8 cellular contexts compared by ENCODE assay signal in the genomic region with DNA sequence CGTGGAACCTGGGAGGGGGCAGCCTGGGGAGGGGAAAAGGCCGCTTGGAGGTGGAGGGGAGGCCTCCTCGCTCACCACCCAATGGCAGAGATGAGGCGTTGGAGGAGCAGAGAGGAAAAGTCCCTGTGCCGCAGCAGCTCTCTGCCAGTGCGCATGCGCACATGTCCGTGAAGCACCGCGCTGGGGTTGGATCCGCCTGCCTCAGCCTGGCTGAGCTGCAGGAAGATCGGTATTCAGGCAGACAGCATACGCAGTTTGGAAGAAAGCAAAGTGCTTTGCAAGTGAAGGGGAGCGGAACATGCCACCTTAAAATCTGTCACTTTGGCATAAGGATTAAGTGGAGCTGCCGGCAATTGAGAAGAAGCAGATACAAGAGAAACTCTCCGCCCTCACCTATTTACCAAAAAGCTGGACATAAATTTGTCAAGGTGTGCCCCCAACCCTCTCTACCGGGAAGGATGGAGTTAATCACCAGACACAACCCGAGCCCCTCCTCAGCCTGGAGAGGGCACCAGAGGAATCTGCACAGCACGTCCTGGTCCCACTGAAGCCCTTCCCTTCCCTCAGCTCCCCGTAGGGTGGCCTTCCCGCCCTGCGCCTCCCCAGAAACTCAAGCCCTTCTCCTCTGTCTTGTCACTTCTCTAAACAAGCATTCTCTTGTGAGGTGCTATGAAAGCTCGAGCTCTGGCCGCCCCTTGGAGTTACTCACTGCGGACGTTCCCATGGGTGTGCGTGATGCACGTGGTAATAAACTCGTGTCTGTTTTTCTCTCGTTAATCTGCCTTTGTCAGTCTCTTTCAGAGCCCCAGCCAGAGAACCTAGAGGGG. TPM values are rescaled to one million over a fixed set of nuclear protein-coding genes. Genes with fewer than 3 reads are reported as not detected.
A peak's percentile ranks its signal among the peaks of the same experiment; 100 is the strongest.
DNase-seq lines count a peak whose midpoint lies in the region; ATAC-seq, FAIRE-seq and TF ChIP-seq lines count a peak whose summit lies in the region.

No MANE protein-coding gene starts in this region.

- H3K4me3 ChIP-seq in GM23248 (peak overlapping the region; percentile 72), K562 (no peak overlapping the region), rectal smooth muscle tissue (ENCODE audit: low read length) (peak overlapping the region; percentile 69), urinary bladder (ENCODE audit: low read depth, low read length) (peak overlapping the region; percentile 1)

- 0 out of 2 replicates have a peak, but pooled peaks cover 4% of the 10 kb centered on the region for H3K4me1 ChIP-seq in GM23248 (ENCODE audit: insufficient read depth)
- peaks cover 0 to 4% of the 10 kb centered on the region in 2 experiments; a peak in 2 of 5 replicates for H3K4me1 ChIP-seq in K562 (replicated peaks in 1 of 2; ENCODE audit: control insufficient read depth in 2 of 2, insufficient read depth in 2 of 2, low read length in 2 of 2)
- H3K4me1 ChIP-seq in rectal smooth muscle tissue (ENCODE audit: control insufficient read depth, insufficient read depth, low read length) = peaks cover 2% of the 10 kb centered on the region
- H3K4me1 ChIP-seq in urinary bladder (ENCODE audit: insufficient read depth) = no peaks in the 10 kb centered on the region

- H3K9me1 ChIP-seq in K562 (ENCODE audit: control insufficient read depth, insufficient read depth, low read length) = no peaks in the 10 kb centered on the region

- H2AFZ ChIP-seq in GM23248 (peak overlapping the region; percentile 88), K562 (ENCODE audit: low read depth, low read length) (peak overlapping the region; percentile 52)

- WGBS in GM23248 (ENCODE audit: low coverage in 1 of 2, low lambda C conversion rate in 2 of 2, missing lambda C conversion rate in 2 of 2), 2 experiments = 2 to 3% methylated on average over 29 to 30 of the region's 30 CpGs
- 16% methylated on average over 30 of the region's 30 CpGs for WGBS in K562 (ENCODE audit: insufficient coverage, low coverage, missing lambda C conversion rate)
- 2% methylated on average over 30 of the region's 30 CpGs for WGBS in urinary bladder

- no peaks in the 10 kb centered on the region for H3K9me3 ChIP-seq in GM23248 (ENCODE audit: low read depth)
- no peaks in the 10 kb centered on the region for H3K9me3 ChIP-seq in K562 (replicated peaks; ENCODE audit: control insufficient read depth, insufficient read depth, low read depth, low read length)

- TF ChIP-seq EP300 in K562 (IDR thresholded peaks at IDR 0.05; ENCODE audit: low read length) = no peak

- no peaks in the 10 kb centered on the region for H4K20me1 ChIP-seq in GM23248 (ENCODE audit: insufficient read depth)
- peaks cover 7% of the 10 kb centered on the region; the same call in 1 of the 2 replicates for H4K20me1 ChIP-seq in K562 (replicated peaks; ENCODE audit: control insufficient read depth, insufficient read depth, low read length)

- in situ Hi-C loops in Caki2 (cut with HindIII; ENCODE audit: low pct_unique_long_range_greater_than_20kb, low sequenced_read_pairs) = no loop called here
- in situ Hi-C loops in GM23248 (cut with MboI) = no loop called here
- in situ Hi-C loops in K562 (cut with MboI) = no loop called here

- POLR2A ChIA-PET in K562 (lab: Yijun Ruan, JAX) = interaction anchor here (0.7 to 0.8 kb wide), 2 partner anchors 10 to 62 kb away, joined by 3 to 5 read pairs; no protein-coding TSS in a partner anchor

- intact Hi-C loops in K562 (cut with micrococcal nuclease) = loop anchor here (2.0 to 5.0 kb wide), 2 partner anchors 46 to 98 kb away; partner anchors contain the start of gene DEPP1

- peak; percentile 49 for FAIRE-seq in K562 (lab: Jason Lieb, UNC)

- H3K27ac ChIP-seq in GM23248 (no peak overlapping the region), K562 (ENCODE audit: extremely low read depth, low read depth, low read length) (no peak overlapping the region; the same call in 2 of the 3 replicates), rectal smooth muscle tissue (ENCODE audit: low read depth, low read length) (peak overlapping the region; percentile 66), urinary bladder (ENCODE audit: low read depth) (peak overlapping the region; percentile 41)

- no peak for TF ChIP-seq POLR2A in K562 (conservative IDR thresholded peaks at IDR 0.05)

- no peaks in the 10 kb centered on the region for H3K9me2 ChIP-seq in GM23248 (ENCODE audit: insufficient read depth)

- peak overlapping the region; percentile 87 for H3K4me2 ChIP-seq in GM23248 (ENCODE audit: unreplicated experiment)
- H3K4me2 ChIP-seq in K562 (ENCODE audit: insufficient read depth, low read length) = peak overlapping the region; percentile 24; the same call in 1 of the 2 replicates

- BruUV-seq in K562 (replicated peaks; lab: Mats Ljungman, UMichigan) = no TSS peak

- peak in 2 of 3 experiments; percentile 20 to 32; a peak in 2 of 6 replicates for TF ChIP-seq CTCF in K562 (IDR thresholded peaks at IDR 0.05 in 2 of 3, conservative IDR thresholded peaks at IDR 0.05 in 1 of 3; ENCODE audit: insufficient read depth in 2 of 3, low read depth in 1 of 3, low read length in 3 of 3)

- peak; percentile 74 for ATAC-seq in K562

- CTCF ChIA-PET in K562 (lab: Yijun Ruan, JAX; ENCODE audit: low intra/inter-chr PET ratio) = no interaction called here

- DNase-seq in Caki2 (ENCODE audit: low read depth) (peak; percentile 57), GM23248 (peak; percentile 94), NCI-H1105 treated with DMSO at 0.1 percent for 48 hours (lab: John Stamatoyannopoulos, UW) (peak; percentile 65), UCSD-AML1 (lab: John Stamatoyannopoulos, UW; ENCODE audit: unreplicated experiment) (peak; percentile 64), K562 (ENCODE audit: extremely low read depth in 1 of 4, low spot score in 3 of 4) (peak; percentile 51 to 73 (median 68)), iPS DF 19.7 (ENCODE audit: low read depth, low spot score) (peak; percentile 80)

- H3K27me3 ChIP-seq in GM23248 (replicated peaks; ENCODE audit: insufficient read depth) = no peaks in the 10 kb centered on the region
- H3K27me3 ChIP-seq in K562 (ENCODE audit: control insufficient read depth in 2 of 2, insufficient read depth in 2 of 2, low read length in 2 of 2) = peaks cover 30 to 74% of the 10 kb centered on the region in 2 experiments
- no peaks in the 10 kb centered on the region for H3K27me3 ChIP-seq in rectal smooth muscle tissue (ENCODE audit: control insufficient read depth, insufficient read depth, low read length)

- TF ChIP-seq RAD21 in K562 (CRISPR knock-in tag; conservative IDR thresholded peaks at IDR 0.05 in 1 of 2, IDR thresholded peaks at IDR 0.05 in 1 of 2) = peak; percentile 31 to 47; a peak in 3 of 4 replicates

- no peaks in the 10 kb centered on the region for H3K36me3 ChIP-seq in GM23248 (ENCODE audit: low read depth)
- no peaks in the 10 kb centered on the region for H3K36me3 ChIP-seq in K562 (ENCODE audit: control insufficient read depth, insufficient read depth, low read length)
- no peaks in the 10 kb centered on the region for H3K36me3 ChIP-seq in rectal smooth muscle tissue (ENCODE audit: control insufficient read depth, insufficient read depth, low read length)
- no peaks in the 10 kb centered on the region for H3K36me3 ChIP-seq in urinary bladder (ENCODE audit: insufficient read depth)

- H3K79me2 ChIP-seq in GM23248 (ENCODE audit: insufficient read depth) (no peaks in the 10 kb centered on the region), K562 (ENCODE audit: control insufficient read depth, insufficient read depth, low read length) (no peaks in the 10 kb centered on the region)

- H3K9ac ChIP-seq in GM23248 = peak overlapping the region; percentile 68
- H3K9ac ChIP-seq in K562 (ENCODE audit: insufficient read depth in 1 of 2, low read depth in 2 of 2, low read length in 2 of 2) = no peak overlapping the region
- H3K9ac ChIP-seq in rectal smooth muscle tissue (ENCODE audit: low read length) = no peak overlapping the region

- H3F3A ChIP-seq in GM23248 (ENCODE audit: insufficient read depth) = no peaks in the 10 kb centered on the region

TF ChIP-seq in K562, 482 proteins besides CTCF, POLR2A, EP300 and RAD21 (continues in another document):
- TF ChIP-seq CHD4 (IDR thresholded peaks at IDR 0.05; ENCODE audit: insufficient read depth, insufficient replicate concordance, low read depth, low read length, poor library complexity, severe bottlenecking) = no peak

RNA-seq across cellular contexts. Expression of gene TMEM72, which starts 32.2 kb away (rescaled TPM):
- 1.5 TPM in 1 of 2 replicates, not detected in the other for total RNA-seq in Caki2 (2014; rRNA removed; shearing (Covaris generic); ENCODE audit: low replicate concordance)
- not detected in 2 replicates for total RNA-seq in GM23248 (2014; rRNA removed; shearing (Covaris generic))
- not detected in 2 replicates for polyA plus RNA-seq in GM23248 (2016; fragmentation: Nextera tagmentation; extraction: Ambion mirVana)
- total RNA-seq in K562 (2011; cell fraction: chromatin; rRNA removed; ENCODE audit: low replicate concordance) = not detected in 2 replicates
- total RNA-seq in K562 (2011; cell fraction: nucleolus; rRNA removed) = not detected in 2 replicates
- not detected in 2 replicates for total RNA-seq in K562 (2011; cell fraction: nucleoplasm; rRNA removed)
- not detected in 2 replicates for total RNA-seq in K562 (2014; rRNA removed)
- not detected in 2 replicates for total RNA-seq in K562 (2014; rRNA removed; fragmentation: Illumina TruSeq; extraction: Trizol)
- total RNA-seq in K562 (2015; rRNA removed; fragmentation: Illumina TruSeq; extraction: Trizol) = not detected in 2 replicates
- total RNA-seq in K562 (2021) = not detected in 2 replicates
- not detected in 2 replicates for polyA plus RNA-seq in K562 (2011; rRNA removed)
- not detected in 2 replicates for polyA plus RNA-seq in K562 (2011; cell fraction: cytosol; rRNA removed)
- not detected in 2 replicates for polyA plus RNA-seq in K562 (2011; cell fraction: nucleus; rRNA removed)
- not detected in 2 replicates for polyA plus RNA-seq in K562 (2012)
- not detected in 2 replicates for polyA plus RNA-seq in K562 (2014; fragmentation: Illumina TruSeq; extraction: Trizol)
- polyA plus RNA-seq in K562 (2014; fragmentation: Nextera tagmentation; extraction: Ambion mirVana) = not detected
- polyA plus RNA-seq in K562 (2014; rRNA removed) = not detected in 2 replicates
- not detected in 2 replicates for polyA minus RNA-seq in K562 (2011; rRNA and poly(A)+ RNA removed)
- polyA minus RNA-seq in K562 (2011; cell fraction: cytosol; rRNA and poly(A)+ RNA removed) = not detected in 2 replicates
- polyA minus RNA-seq in K562 (2011; cell fraction: nucleus; rRNA and poly(A)+ RNA removed) = not detected in 2 replicates
- total RNA-seq in urinary bladder = not detected
- not detected for polyA plus RNA-seq in urinary bladder

Comparison
In these comparisons a context has a peak if more than half of its experiments do, and no peak if none do; other contexts are left out.
1. H3K27ac ChIP-seq: peak in rectal smooth muscle tissue (single experiment) and urinary bladder (single experiment); none in GM23248 (single experiment) and K562 (single experiment).
2. Peak in every context shown above with its lines, with median percentiles within 50 percentile points of each other: DNase-seq.